In genomic region chr19:16573296-16573695, GRCh38 we compare ENCODE assay signal across 9 cellular contexts. TPM values are rescaled to one million over a fixed set of nuclear protein-coding genes. Genes with fewer than 3 reads are reported as not detected.
A peak's percentile ranks its signal among the peaks of the same experiment; 100 is the strongest.
DNase-seq lines count a peak whose midpoint lies in the region; ATAC-seq and TF ChIP-seq lines count a peak whose summit lies in the region.
"Had no signal": no experiment of that assay in that cellular context is flagged by ENCODE, and none has a peak within 500 bp of the region (broad histone marks: within the 10 kb centered on the region; RNA-seq: fewer than 3 reads in every experiment).

No MANE protein-coding gene starts in this region.

- H3K27ac ChIP-seq in body of pancreas (peak overlapping the region in 3 of 4 donors; percentile 72 to 89 (median 87)), lung (ENCODE audit: low read depth in 1 of 2, low read length in 1 of 2) (peak overlapping the region in 1 of 2 donors; percentile 15)

- peak overlapping the region; percentile 91 for H3K27ac Mint-ChIP-seq in activated naive CD4-positive, alpha-beta T cell treated with anti-CD3 and anti-CD28 coated beads for 36 hours
- H3K27ac Mint-ChIP-seq in type B pancreatic cell, result peak overlapping the region; percentile 98

- H3K4me1 Mint-ChIP-seq in activated naive CD4-positive, alpha-beta T cell treated with anti-CD3 and anti-CD28 coated beads for 36 hours (ENCODE audit: low read depth), result peaks cover 54% of the 10 kb centered on the region
- peaks cover 17% of the 10 kb centered on the region for H3K4me1 Mint-ChIP-seq in type B pancreatic cell (ENCODE audit: unreplicated experiment)

- no peaks in the 10 kb centered on the region for H3K9me3 Mint-ChIP-seq in activated naive CD4-positive, alpha-beta T cell treated with anti-CD3 and anti-CD28 coated beads for 36 hours
- H3K9me3 Mint-ChIP-seq in type B pancreatic cell, result no peaks in the 10 kb centered on the region

- H3K4me3 Mint-ChIP-seq in activated naive CD4-positive, alpha-beta T cell treated with anti-CD3 and anti-CD28 coated beads for 36 hours, result peak overlapping the region; percentile 93
- peak overlapping the region; percentile 98 for H3K4me3 Mint-ChIP-seq in type B pancreatic cell

- peaks cover 13% of the 10 kb centered on the region for H3K36me3 Mint-ChIP-seq in activated naive CD4-positive, alpha-beta T cell treated with anti-CD3 and anti-CD28 coated beads for 36 hours (ENCODE audit: low read depth)
- peaks cover 3% of the 10 kb centered on the region for H3K36me3 Mint-ChIP-seq in type B pancreatic cell

- intact Hi-C loops in activated naive CD4-positive, alpha-beta T cell treated with anti-CD3 and anti-CD28 coated beads for 36 hours (cut with micrococcal nuclease), result no loop called here
- intact Hi-C loops in body of pancreas (cut with DNase I), result loop anchor here (10.0 kb wide), 1 partner anchor 52 kb away; the partner anchor contains the start of gene MED26

- H3K9me3 ChIP-seq in body of pancreas, result no peaks in the 10 kb centered on the region
- no peaks in the 10 kb centered on the region for H3K9me3 ChIP-seq in lung (ENCODE audit: control insufficient read depth in 2 of 2, insufficient read depth in 1 of 2, low read length in 1 of 2)

- ATAC-seq in body of pancreas (no peak), lung (ENCODE audit: insufficient read depth, low FRiP score) (no peak), HG02610 (IDR thresholded peaks at IDR 0.05; ENCODE audit: unreplicated experiment) (no peak), GM18861 (IDR thresholded peaks at IDR 0.05; ENCODE audit: unreplicated experiment) (no peak)

- peaks cover 56% of the 10 kb centered on the region for H3K4me1 ChIP-seq in body of pancreas
- H3K4me1 ChIP-seq in lung (ENCODE audit: control insufficient read depth in 2 of 2, insufficient read depth in 2 of 2, low read length in 2 of 2), result peaks cover 3 to 7% of the 10 kb centered on the region in 2 donors

- H3K36me3 ChIP-seq in body of pancreas (replicated peaks in 1 of 2; ENCODE audit: insufficient read depth in 1 of 2, low read depth in 2 of 2) (peaks cover 0 to 5% of the 10 kb centered on the region in 2 donors), lung (ENCODE audit: control insufficient read depth in 2 of 2, insufficient read depth in 2 of 2, low read length in 2 of 2) (peaks cover 0 to 30% of the 10 kb centered on the region in 2 donors)

- H3K27me3 ChIP-seq in body of pancreas (no peaks in the 10 kb centered on the region), lung (ENCODE audit: control insufficient read depth, insufficient read depth) (no peaks in the 10 kb centered on the region)

- WGBS in body of pancreas, 2 donors, result 57 to 60% methylated on average over 13 of the region's 13 CpGs
- WGBS in lung, 2 donors, result 68 to 72% methylated on average over 13 of the region's 13 CpGs

- CTCF ChIA-PET in activated naive CD4-positive, alpha-beta T cell treated with anti-CD3 and anti-CD28 coated beads for 36 hours (lab: Charles Lee), result interaction anchor here (0.8 to 1.8 kb wide), 2 partner anchors 11 to 14 kb away, joined by 3 to 9 read pairs; no protein-coding TSS in a partner anchor

- H3K27me3 Mint-ChIP-seq in activated naive CD4-positive, alpha-beta T cell treated with anti-CD3 and anti-CD28 coated beads for 36 hours (ENCODE audit: low read depth), result no peaks in the 10 kb centered on the region
- H3K27me3 Mint-ChIP-seq in type B pancreatic cell, result no peaks in the 10 kb centered on the region

- H3K4me3 ChIP-seq in body of pancreas (peak overlapping the region in 1 of 2 donors; percentile 35), lung (peak overlapping the region; percentile 92)

- TF ChIP-seq CTCF in body of pancreas (IDR thresholded peaks at IDR 0.05) (no peak), lung (IDR thresholded peaks at IDR 0.05; ENCODE audit: control extremely low read depth, extremely low read depth) (no peak), type B pancreatic cell (conservative IDR thresholded peaks at IDR 0.05) (no peak)

- TF ChIP-seq POLR2A in body of pancreas (IDR thresholded peaks at IDR 0.05), result no peak

- no peak for DNase-seq in activated naive CD4-positive, alpha-beta T cell treated with anti-CD3 and anti-CD28 coated beads for 36 hours
- DNase-seq in activated naive CD4-positive, alpha-beta T cell (lab: John Stamatoyannopoulos, UW), result no peak
- DNase-seq in body of pancreas, result no peak
- DNase-seq in lung (ENCODE audit: low spot score), result no peak
- DNase-seq in type B pancreatic cell (ENCODE audit: extremely low spot score, unreplicated experiment), result no peak
- no peak for DNase-seq in cerebellum (ENCODE audit: low spot score)
- DNase-seq: DMS153 had no signal

RNA-seq across cellular contexts. Expression of gene SLC35E1, which starts 1.1 kb away (rescaled TPM):
- 10 to 100 TPM; 21.7 to 22.1 TPM for total RNA-seq in activated naive CD4-positive, alpha-beta T cell treated with anti-CD3 and anti-CD28 coated beads for 36 hours
- 10 to 100 TPM; 27.0 to 66.3 TPM for total RNA-seq in body of pancreas
- total RNA-seq in lung, result 10 to 100 TPM; 30.3 to 58.1 TPM
- 10 to 100 TPM; 24.9 to 36.4 TPM for polyA plus RNA-seq in lung
- 44.5 and 52.7 TPM in 2 replicates for total RNA-seq in type B pancreatic cell (ENCODE audit: low replicate concordance)
- total RNA-seq in cerebellum, result 29.9 TPM

RNA-seq across cellular contexts. Expression of gene CHERP, which starts 31.1 kb away (rescaled TPM):
- 10 to 100 TPM; 54.4 to 54.7 TPM for total RNA-seq in activated naive CD4-positive, alpha-beta T cell treated with anti-CD3 and anti-CD28 coated beads for 36 hours
- total RNA-seq in body of pancreas (10 to 100 TPM in 1 of 2 donors, 1 to 10 TPM in 1; 8.6 to 34.9 TPM), lung (10 to 100 TPM; 26.5 to 30.9 TPM), type B pancreatic cell (ENCODE audit: low replicate concordance) (61.0 and 70.8 TPM in 2 replicates), cerebellum (12.8 TPM)
- polyA plus RNA-seq in lung, result 10 to 100 TPM; 19.5 to 20.2 TPM

RNA-seq across cellular contexts. Expression of gene MED26, which starts 54.7 kb away (rescaled TPM):
- 10 to 100 TPM; 11.3 to 11.9 TPM for total RNA-seq in activated naive CD4-positive, alpha-beta T cell treated with anti-CD3 and anti-CD28 coated beads for 36 hours
- 1 to 10 TPM; 4.9 to 8.2 TPM for total RNA-seq in body of pancreas
- total RNA-seq in lung, result 10 to 100 TPM in 1 of 2 donors, 1 to 10 TPM in 1; 8.9 to 18.2 TPM
- 1 to 10 TPM; 7.0 to 7.4 TPM for polyA plus RNA-seq in lung
- 12.5 and 12.8 TPM in 2 replicates for total RNA-seq in type B pancreatic cell (ENCODE audit: low replicate concordance)
- total RNA-seq in cerebellum, result 5.3 TPM
